21 cellular contexts compared by ENCODE assay signal in genomic region chr4:42543126-42543525, GRCh38.
DNase-seq lines count a peak whose midpoint lies in the region; ATAC-seq, FAIRE-seq and TF ChIP-seq lines count a peak whose summit lies in the region.
"Had no signal": no experiment of that assay in that cellular context is flagged by ENCODE, and none has a peak within 500 bp of the region (broad histone marks: within the 10 kb centered on the region; RNA-seq: fewer than 3 reads in every experiment).

No MANE protein-coding gene starts in this region.

- no peak overlapping the region for H3K23ac ChIP-seq in IMR-90 (ENCODE audit: low read depth, low read length)

- TF ChIP-seq RAD21 in A549 (conservative IDR thresholded peaks at IDR 0.05 in 1 of 2, IDR thresholded peaks at IDR 0.05 in 1 of 2) = no peak
- no peak for TF ChIP-seq RAD21 in IMR-90 (IDR thresholded peaks at IDR 0.05; ENCODE audit: low read length)
- no peak for TF ChIP-seq RAD21 in K562 (CRISPR knock-in tag; conservative IDR thresholded peaks at IDR 0.05 in 1 of 2, IDR thresholded peaks at IDR 0.05 in 1 of 2)

- no peak overlapping the region for H3K4me2 ChIP-seq in A549
- H3K4me2 ChIP-seq in IMR-90 (ENCODE audit: low read depth, low read length) = no peak overlapping the region
- H3K4me2 ChIP-seq in K562 (ENCODE audit: insufficient read depth, low read length) = no peak overlapping the region
- H3K4me2 ChIP-seq: BLaER1 treated with 17β-estradiol and CSF1 and Interleukin-3, amounts not matched to agents 10 nM and 100 nM had no signal

- WGBS in A549 (ENCODE audit: missing lambda C conversion rate) = 0% methylated on average over 1 of the region's 1 CpG
- no CpG with 5 or more reads among the region's 1 CpG for WGBS in IMR-90 (ENCODE audit: extremely low coverage in 2 of 2, insufficient read length in 1 of 2), 2 experiments
- 0% methylated on average over 1 of the region's 1 CpG for WGBS in K562 (ENCODE audit: insufficient coverage, low coverage, missing lambda C conversion rate)

- FAIRE-seq in A549 (lab: Jason Lieb, UNC) = no peak
- no peak for FAIRE-seq in K562 (lab: Jason Lieb, UNC)
- peak; percentile 72 for FAIRE-seq in islet of Langerhans (lab: Jason Lieb, UNC)
- FAIRE-seq: GM12878, GM12892, GM18507 had no signal

- no peaks in the 10 kb centered on the region for H3K79me2 ChIP-seq in K562 (ENCODE audit: control insufficient read depth, insufficient read depth, low read length)

- H3K9me1 ChIP-seq in IMR-90 (ENCODE audit: insufficient read depth, low read length) (no peaks in the 10 kb centered on the region), K562 (ENCODE audit: control insufficient read depth, insufficient read depth, low read length) (no peaks in the 10 kb centered on the region)

- BruUV-seq in IMR-90 (replicated peaks; lab: Mats Ljungman, UMichigan) (no TSS peak), K562 (replicated peaks; lab: Mats Ljungman, UMichigan) (no TSS peak)

- H3K27me3 ChIP-seq in IMR-90 (ENCODE audit: control insufficient read depth, insufficient read depth, low read length) (no peaks in the 10 kb centered on the region), K562 (ENCODE audit: control insufficient read depth in 2 of 2, insufficient read depth in 2 of 2, low read length in 2 of 2) (no peaks in the 10 kb centered on the region)
- H3K27me3 ChIP-seq: BLaER1 treated with 17β-estradiol and CSF1 and Interleukin-3, amounts not matched to agents 10 nM and 100 nM had no signal

- no peak overlapping the region for H2AK5ac ChIP-seq in IMR-90 (ENCODE audit: low read depth, low read length)

- no peaks in the 10 kb centered on the region for H3K4me1 ChIP-seq in A549
- H3K4me1 ChIP-seq in IMR-90 (ENCODE audit: control insufficient read depth, insufficient read depth, low read length) = no peaks in the 10 kb centered on the region
- no peaks in the 10 kb centered on the region for H3K4me1 ChIP-seq in K562 (replicated peaks in 1 of 2; ENCODE audit: control insufficient read depth in 2 of 2, insufficient read depth in 2 of 2, low read length in 2 of 2)
- H3K4me1 ChIP-seq: BLaER1 treated with 17β-estradiol and CSF1 and Interleukin-3, amounts not matched to agents 10 nM and 100 nM; Caco-2 had no signal

- ATAC-seq in A549 (no peak), IMR-90 (ENCODE audit: low read depth) (no peak), K562 (no peak), HG02970 (IDR thresholded peaks at IDR 0.05; ENCODE audit: low FRiP score, unreplicated experiment) (no peak), HG02840 (IDR thresholded peaks at IDR 0.05; ENCODE audit: low FRiP score, unreplicated experiment) (no peak)
- ATAC-seq: CD8-positive, alpha-beta T cell; GM12878 had no signal

- H3K79me1 ChIP-seq in IMR-90 (ENCODE audit: low read depth in 1 of 2, low read length in 2 of 2) = no peaks in the 10 kb centered on the region

- no peak for DNase-seq in A549 (ENCODE audit: low read depth in 1 of 2, low spot score in 1 of 2)
- no peak for DNase-seq in IMR-90
- DNase-seq in K562 (ENCODE audit: extremely low read depth in 1 of 4, low spot score in 3 of 4) = no peak
- no peak for DNase-seq in NCI-H1436 (lab: John Stamatoyannopoulos, UW)
- no peak for DNase-seq in GM10266 (ENCODE audit: extremely low spot score)
- DNase-seq: 8988T; AML-193; Caco-2; Calu3; CD4-positive, alpha-beta T cell; CD8-positive, alpha-beta T cell; DMS79 treated with DMSO at 0.1 percent for 48 hours; GF-D8 had no signal

- H2BK20ac ChIP-seq in IMR-90 (ENCODE audit: low read depth, low read length) = no peak overlapping the region

- H4K5ac ChIP-seq in IMR-90 (ENCODE audit: low read depth, low read length) = no peak overlapping the region

- H3K9ac ChIP-seq in IMR-90 (ENCODE audit: low read depth, low read length) (no peak overlapping the region), K562 (ENCODE audit: insufficient read depth in 1 of 2, low read depth in 2 of 2, low read length in 2 of 2) (no peak overlapping the region)
- H3K9ac ChIP-seq: BLaER1 treated with 17β-estradiol and CSF1 and Interleukin-3, amounts not matched to agents 10 nM and 100 nM had no signal

- H2AFZ ChIP-seq in IMR-90 (replicated peaks; ENCODE audit: low read length, poor library complexity) (no peak overlapping the region), K562 (ENCODE audit: low read depth, low read length) (no peak overlapping the region)

- no peak overlapping the region for H2BK15ac ChIP-seq in IMR-90 (ENCODE audit: low read depth, low read length)

- no peak overlapping the region for H4K91ac ChIP-seq in IMR-90 (ENCODE audit: insufficient read depth, low read depth, low read length)

- TF ChIP-seq POLR2A in A549 (IDR thresholded peaks at IDR 0.05; ENCODE audit: low read length) (no peak), IMR-90 (IDR thresholded peaks at IDR 0.05; ENCODE audit: low read depth, low read length) (no peak), K562 (conservative IDR thresholded peaks at IDR 0.05) (no peak)

- no peak overlapping the region for H3K14ac ChIP-seq in IMR-90 (replicated peaks; ENCODE audit: low read depth, low read length)

- POLR2A ChIA-PET in A549 (lab: Yijun Ruan, JAX) (no interaction called here), IMR-90 (lab: Charles Lee; ENCODE audit: unreplicated experiment) (no interaction called here), K562 (lab: Yijun Ruan, JAX) (no interaction called here)

- no peak overlapping the region for H3K18ac ChIP-seq in IMR-90 (ENCODE audit: low read depth, low read length)

- H3K36me3 ChIP-seq in IMR-90 (ENCODE audit: control insufficient read depth, insufficient read depth, low read length) (no peaks in the 10 kb centered on the region), K562 (ENCODE audit: control insufficient read depth, insufficient read depth, low read length) (no peaks in the 10 kb centered on the region)

- H3K4ac ChIP-seq in IMR-90 (ENCODE audit: low read depth, low read length) = no peak overlapping the region

- dilution Hi-C loops in IMR-90 (cut with HindIII; ENCODE audit: low sequenced_read_pairs, unreplicated experiment) = no loop called here

- H3K27ac ChIP-seq in A549 (no peak overlapping the region), IMR-90 (ENCODE audit: insufficient read depth, low read length) (no peak overlapping the region), K562 (ENCODE audit: extremely low read depth, low read depth, low read length) (no peak overlapping the region)
- H3K27ac ChIP-seq: BLaER1 treated with 17β-estradiol and CSF1 and Interleukin-3, amounts not matched to agents 10 nM and 100 nM; C4-2B had no signal

- H2BK120ac ChIP-seq in IMR-90 (ENCODE audit: low read depth, low read length) = no peak overlapping the region

- no peak overlapping the region for H4K8ac ChIP-seq in IMR-90 (ENCODE audit: low read depth in 2 of 2, low read length in 2 of 2)

- TF ChIP-seq CTCF in A549 (IDR thresholded peaks at IDR 0.05) = no peak
- TF ChIP-seq CTCF in IMR-90 (conservative IDR thresholded peaks at IDR 0.05; ENCODE audit: low read depth, low read length) = no peak
- TF ChIP-seq CTCF in K562 (IDR thresholded peaks at IDR 0.05 in 2 of 3, conservative IDR thresholded peaks at IDR 0.05 in 1 of 3; ENCODE audit: insufficient read depth in 2 of 3, low read depth in 1 of 3, low read length in 3 of 3) = no peak
- TF ChIP-seq CTCF in GM10266 (IDR thresholded peaks at IDR 0.05; ENCODE audit: control insufficient read depth, insufficient read depth, low read depth, missing control alignments) = no peak

- in situ Hi-C loops in IMR-90 (cut with MboI; ENCODE audit: low sequenced_read_pairs) = no loop called here
- in situ Hi-C loops in K562 (cut with MboI) = no loop called here

- no peaks in the 10 kb centered on the region for H4K20me1 ChIP-seq in IMR-90 (ENCODE audit: insufficient read depth, low read length)
- no peaks in the 10 kb centered on the region for H4K20me1 ChIP-seq in K562 (replicated peaks; ENCODE audit: control insufficient read depth, insufficient read depth, low read length)
- H4K20me1 ChIP-seq: BLaER1 treated with 17β-estradiol and CSF1 and Interleukin-3, amounts not matched to agents 10 nM and 100 nM had no signal

- no peak overlapping the region for H2BK5ac ChIP-seq in IMR-90 (ENCODE audit: low read depth, low read length, poor library complexity, severe bottlenecking)

- H2AK9ac ChIP-seq in IMR-90 (replicated peaks; ENCODE audit: low read depth, low read length, poor library complexity) = no peak overlapping the region

- intact Hi-C loops in IMR-90 (cut with micrococcal nuclease) (no loop called here), K562 (cut with micrococcal nuclease) (no loop called here)

- H3K4me3 ChIP-seq in A549 (no peak overlapping the region), IMR-90 (ENCODE audit: insufficient read depth, low read depth, low read length) (no peak overlapping the region), K562 (no peak overlapping the region)
- H3K4me3 ChIP-seq: BLaER1 treated with 17β-estradiol and CSF1 and Interleukin-3, amounts not matched to agents 10 nM and 100 nM; GM12878 had no signal

- CTCF ChIA-PET in A549 (lab: Yijun Ruan, JAX) = no interaction called here
- CTCF ChIA-PET in IMR-90 (lab: Yijun Ruan, JAX) = no interaction called here
- CTCF ChIA-PET in K562 (lab: Yijun Ruan, JAX; ENCODE audit: low intra/inter-chr PET ratio) = no interaction called here

- H3K56ac ChIP-seq in IMR-90 (ENCODE audit: extremely low read depth, insufficient read depth, low read length) = no peak overlapping the region

- TF ChIP-seq EP300 in A549 (IDR thresholded peaks at IDR 0.05) (no peak), K562 (IDR thresholded peaks at IDR 0.05; ENCODE audit: low read length) (no peak)

- H3K9me3 ChIP-seq in A549 (no peaks in the 10 kb centered on the region), IMR-90 (ENCODE audit: control insufficient read depth, insufficient read depth, low read length) (no peaks in the 10 kb centered on the region), K562 (replicated peaks; ENCODE audit: control insufficient read depth, insufficient read depth, low read depth, low read length) (no peaks in the 10 kb centered on the region)
- H3K9me3 ChIP-seq: Caco-2 had no signal

TF ChIP-seq in A549, 52 proteins besides CTCF, POLR2A, EP300 and RAD21:
- TF ChIP-seq JUNB (IDR thresholded peaks at IDR 0.05) (no peak), MAFK (IDR thresholded peaks at IDR 0.05; ENCODE audit: partially characterized antibody) (peak; percentile 90)

TF ChIP-seq in IMR-90, 13 proteins besides CTCF, POLR2A, EP300 and RAD21:
- TF ChIP-seq BHLHE40 (IDR thresholded peaks at IDR 0.05; ENCODE audit: low read depth, low read length) = no peak
- peak; percentile 98 for TF ChIP-seq MAFK (IDR thresholded peaks at IDR 0.05; ENCODE audit: low read depth, low read length)
- peak; percentile 65; the same call in 1 of the 2 replicates for TF ChIP-seq NFE2L2 (IDR thresholded peaks at IDR 0.05; ENCODE audit: low read depth, low read length)

TF ChIP-seq in K562, 482 proteins besides CTCF, POLR2A, EP300 and RAD21:
- no peak for TF ChIP-seq CEBPB (tag; IDR thresholded peaks at IDR 0.05)
- peak; percentile 41 for TF ChIP-seq NFE2 (IDR thresholded peaks at IDR 0.05; ENCODE audit: low read depth)
- TF ChIP-seq TCFL5 (CRISPR knock-in tag; conservative IDR thresholded peaks at IDR 0.05) = no peak
- TF ChIP-seq C11orf30 (IDR thresholded peaks at IDR 0.05; ENCODE audit: low read depth) = peak; percentile 80
- peak; percentile 93 for TF ChIP-seq MAFK (IDR thresholded peaks at IDR 0.05; ENCODE audit: low read length)
- peak; percentile 90 for TF ChIP-seq ZNF316 (IDR thresholded peaks at IDR 0.05)
- peak; percentile 92 for TF ChIP-seq MAFF (IDR thresholded peaks at IDR 0.05; ENCODE audit: low read length)
- TF ChIP-seq MAFG (tag; conservative IDR thresholded peaks at IDR 0.05) = peak; percentile 88

Comparison
In these comparisons a context has a peak if more than half of its experiments do, and no peak if none do; other contexts are left out.
1. Of the 35 proteins assayed by ChIP-seq in both K562 and A549: peak only in K562: none; only in A549: none; in both: MAFK; in neither: 34.